21 cellular contexts compared by ENCODE assay signal in genomic region chr13:98263841-98264240, GRCh38.
DNase-seq lines count a peak whose midpoint lies in the region; ATAC-seq and TF ChIP-seq lines count a peak whose summit lies in the region.
"Had no signal": no experiment of that assay in that cellular context is flagged by ENCODE, and none has a peak within 500 bp of the region (broad histone marks: within the 10 kb centered on the region; RNA-seq: fewer than 3 reads in every experiment).

No MANE protein-coding gene starts in this region.

- no peak overlapping the region for H2BK15ac ChIP-seq in IMR-90 (ENCODE audit: low read depth, low read length)

- no peak overlapping the region for H2BK5ac ChIP-seq in IMR-90 (ENCODE audit: low read depth, low read length, poor library complexity, severe bottlenecking)

- no peak overlapping the region for H3K56ac ChIP-seq in IMR-90 (ENCODE audit: extremely low read depth, insufficient read depth, low read length)

- no peak overlapping the region for H3K18ac ChIP-seq in IMR-90 (ENCODE audit: low read depth, low read length)

- no peak overlapping the region for H2BK20ac ChIP-seq in IMR-90 (ENCODE audit: low read depth, low read length)

- H3K9ac ChIP-seq in IMR-90 (ENCODE audit: low read depth, low read length): no peak overlapping the region
- no peak overlapping the region for H3K9ac ChIP-seq in liver (ENCODE audit: low read depth in 1 of 2, low read length in 2 of 2)

- H3K36me3 ChIP-seq in IMR-90 (ENCODE audit: control insufficient read depth, insufficient read depth, low read length): peaks cover 2% of the 10 kb centered on the region; the same call in 1 of the 2 replicates
- H3K36me3 ChIP-seq in liver (ENCODE audit: control insufficient read depth in 4 of 4, insufficient read depth in 3 of 4, low read depth in 1 of 4, low read length in 3 of 4): no peaks in the 10 kb centered on the region
- H3K36me3 ChIP-seq: BE2C had no signal

- no peaks in the 10 kb centered on the region for H3K9me3 Mint-ChIP-seq in chondrocyte (ENCODE audit: low read depth)
- H3K9me3 Mint-ChIP-seq: CD8-positive, alpha-beta memory T cell; H9; IgD-negative memory B cell had no signal

- no peak overlapping the region for H3K4me3 Mint-ChIP-seq in chondrocyte (ENCODE audit: unreplicated experiment)
- H3K4me3 Mint-ChIP-seq: CD8-positive, alpha-beta memory T cell; H9; IgD-negative memory B cell had no signal

- peaks cover 48 to 87% of the 10 kb centered on the region in 2 experiments for H3K79me1 ChIP-seq in IMR-90 (ENCODE audit: low read depth in 1 of 2, low read length in 2 of 2)

- H3K4me3 ChIP-seq in IMR-90 (ENCODE audit: insufficient read depth, low read depth, low read length) (no peak overlapping the region), liver (ENCODE audit: low read depth in 1 of 3, low read length in 3 of 3) (no peak overlapping the region)

- in situ Hi-C loops in IMR-90 (cut with MboI; ENCODE audit: low sequenced_read_pairs): no loop called here

- H3K27me3 ChIP-seq in IMR-90 (ENCODE audit: control insufficient read depth, insufficient read depth, low read length): no peaks in the 10 kb centered on the region
- no peaks in the 10 kb centered on the region for H3K27me3 ChIP-seq in liver (ENCODE audit: control insufficient read depth in 4 of 4, insufficient read depth in 4 of 4, low read length in 3 of 4)
- H3K27me3 ChIP-seq: BE2C had no signal

- H4K8ac ChIP-seq in IMR-90 (ENCODE audit: low read depth in 2 of 2, low read length in 2 of 2): no peak overlapping the region

- H3K27me3 Mint-ChIP-seq in chondrocyte (ENCODE audit: low read depth): no peaks in the 10 kb centered on the region

- ATAC-seq in IMR-90 (ENCODE audit: low read depth): no peak
- no peak for ATAC-seq in GM19023 (IDR thresholded peaks at IDR 0.05; ENCODE audit: unreplicated experiment)
- ATAC-seq in HG02973 (IDR thresholded peaks at IDR 0.05; ENCODE audit: unreplicated experiment): no peak

- no peak overlapping the region for H2AFZ ChIP-seq in IMR-90 (replicated peaks; ENCODE audit: low read length, poor library complexity)

- no CpG with 5 or more reads among the region's 2 CpGs for WGBS in IMR-90 (ENCODE audit: extremely low coverage in 2 of 2, insufficient read length in 1 of 2), 2 experiments
- 38% methylated on average over 2 of the region's 2 CpGs for WGBS in liver

- CTCF ChIA-PET in IMR-90 (lab: Yijun Ruan, JAX): no interaction called here

- intact Hi-C loops in IMR-90 (cut with micrococcal nuclease): no loop called here

- H2AK5ac ChIP-seq in IMR-90 (ENCODE audit: low read depth, low read length): no peak overlapping the region

- peaks cover 53% of the 10 kb centered on the region for H4K20me1 ChIP-seq in IMR-90 (ENCODE audit: insufficient read depth, low read length)

- no peak overlapping the region for H3K23ac ChIP-seq in IMR-90 (ENCODE audit: low read depth, low read length)

- BruUV-seq in IMR-90 (replicated peaks; lab: Mats Ljungman, UMichigan): no TSS peak

- peak overlapping the region; percentile 54 for H3K27ac Mint-ChIP-seq in chondrocyte (ENCODE audit: unreplicated experiment)
- H3K27ac Mint-ChIP-seq: CD4-positive, CD25-positive, alpha-beta regulatory T cell; H9; IgD-negative memory B cell had no signal

- no peak overlapping the region for H3K4me2 ChIP-seq in IMR-90 (ENCODE audit: low read depth, low read length)

- TF ChIP-seq POLR2A in IMR-90 (IDR thresholded peaks at IDR 0.05; ENCODE audit: low read depth, low read length): no peak

- TF ChIP-seq RAD21 in IMR-90 (IDR thresholded peaks at IDR 0.05; ENCODE audit: low read length) (no peak), liver (IDR thresholded peaks at IDR 0.05) (peak in 1 of 2 donors; percentile 18)

- DNase-seq in IMR-90: no peak
- DNase-seq in chondrocyte (ENCODE audit: low spot score): no peak
- DNase-seq in renal cortical epithelial cell (ENCODE audit: low read depth): peak; percentile 75
- no peak for DNase-seq in GM19240 (ENCODE audit: insufficient read length, low spot score)
- DNase-seq in UCSD-AML1 (lab: John Stamatoyannopoulos, UW; ENCODE audit: unreplicated experiment): no peak
- DNase-seq: ACHN; BE2C; C1 segment of cervical spinal cord; CD4-positive, CD25-positive, alpha-beta regulatory T cell; CD8-positive, alpha-beta memory T cell; COR-L47; DMS153; DMS79; GDM1; H9; KBM-7 had no signal

- no peak overlapping the region for H4K91ac ChIP-seq in IMR-90 (ENCODE audit: insufficient read depth, low read depth, low read length)

- POLR2A ChIA-PET in IMR-90 (lab: Charles Lee; ENCODE audit: unreplicated experiment): no interaction called here

- H4K5ac ChIP-seq in IMR-90 (ENCODE audit: low read depth, low read length): no peak overlapping the region

- dilution Hi-C loops in IMR-90 (cut with HindIII; ENCODE audit: low sequenced_read_pairs, unreplicated experiment): no loop called here

- no peaks in the 10 kb centered on the region for H3K9me3 ChIP-seq in IMR-90 (ENCODE audit: control insufficient read depth, insufficient read depth, low read length)
- H3K9me3 ChIP-seq in liver (ENCODE audit: control insufficient read depth in 4 of 4, low read length in 3 of 4): no peaks in the 10 kb centered on the region
- H3K9me3 ChIP-seq: BE2C had no signal

- H2AK9ac ChIP-seq in IMR-90 (replicated peaks; ENCODE audit: low read depth, low read length, poor library complexity): no peak overlapping the region

- TF ChIP-seq CTCF in IMR-90 (conservative IDR thresholded peaks at IDR 0.05; ENCODE audit: low read depth, low read length): no peak
- TF ChIP-seq CTCF in chondrocyte (IDR thresholded peaks at IDR 0.05): no peak
- no peak for TF ChIP-seq CTCF in liver (IDR thresholded peaks at IDR 0.05; ENCODE audit: low read depth, low read length, missing input control)

- H3K4ac ChIP-seq in IMR-90 (ENCODE audit: low read depth, low read length): no peak overlapping the region

- H3K36me3 Mint-ChIP-seq in chondrocyte (ENCODE audit: low read depth): peaks cover 2% of the 10 kb centered on the region
- H3K36me3 Mint-ChIP-seq: CD4-positive, CD25-positive, alpha-beta regulatory T cell; CD8-positive, alpha-beta memory T cell; IgD-negative memory B cell had no signal

- H3K4me1 Mint-ChIP-seq in chondrocyte (ENCODE audit: low read depth): peaks cover 60% of the 10 kb centered on the region
- H3K4me1 Mint-ChIP-seq: CD4-positive, CD25-positive, alpha-beta regulatory T cell; CD8-positive, alpha-beta memory T cell; IgD-negative memory B cell had no signal

- H3K9me1 ChIP-seq in IMR-90 (ENCODE audit: insufficient read depth, low read length): peaks cover 35% of the 10 kb centered on the region

- peak overlapping the region; percentile 37; the same call in 1 of the 2 replicates for H2BK120ac ChIP-seq in IMR-90 (ENCODE audit: low read depth, low read length)

- H3K4me1 ChIP-seq in IMR-90 (ENCODE audit: control insufficient read depth, insufficient read depth, low read length): peaks cover 27% of the 10 kb centered on the region
- peaks cover 11 to 48% (median 31%) of the 10 kb centered on the region in 4 donors for H3K4me1 ChIP-seq in liver (ENCODE audit: control insufficient read depth in 4 of 4, insufficient read depth in 4 of 4, low read length in 3 of 4)

- H3K14ac ChIP-seq in IMR-90 (replicated peaks; ENCODE audit: low read depth, low read length): no peak overlapping the region

- H3K27ac ChIP-seq in IMR-90 (ENCODE audit: insufficient read depth, low read length) (no peak overlapping the region), liver (ENCODE audit: low read depth in 1 of 2, low read length in 2 of 2) (no peak overlapping the region)
- H3K27ac ChIP-seq: HL-60 had no signal

TF ChIP-seq in IMR-90, 13 proteins besides CTCF, POLR2A, EP300 and RAD21 (continues in another document):
- TF ChIP-seq, protein P1, sequence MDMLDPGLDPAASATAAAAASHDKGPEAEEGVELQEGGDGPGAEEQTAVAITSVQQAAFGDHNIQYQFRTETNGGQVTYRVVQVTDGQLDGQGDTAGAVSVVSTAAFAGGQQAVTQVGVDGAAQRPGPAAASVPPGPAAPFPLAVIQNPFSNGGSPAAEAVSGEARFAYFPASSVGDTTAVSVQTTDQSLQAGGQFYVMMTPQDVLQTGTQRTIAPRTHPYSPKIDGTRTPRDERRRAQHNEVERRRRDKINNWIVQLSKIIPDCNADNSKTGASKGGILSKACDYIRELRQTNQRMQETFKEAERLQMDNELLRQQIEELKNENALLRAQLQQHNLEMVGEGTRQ (IDR thresholded peaks at IDR 0.05; ENCODE audit: low read depth, low read length): no peak
- no peak for TF ChIP-seq SMC3 (IDR thresholded peaks at IDR 0.05; ENCODE audit: low read depth, low read length)
- TF ChIP-seq CHD1 (IDR thresholded peaks at IDR 0.05; ENCODE audit: low read depth, low read length): no peak
- TF ChIP-seq BHLHE40 (IDR thresholded peaks at IDR 0.05; ENCODE audit: low read depth, low read length): no peak

TF ChIP-seq in liver, 16 proteins besides CTCF, POLR2A, EP300 and RAD21 (continues in another document):
- no peak for TF ChIP-seq GABPA (IDR thresholded peaks at IDR 0.05 in 1 of 2, conservative IDR thresholded peaks at IDR 0.05 in 1 of 2)
- TF ChIP-seq ATF3 (IDR thresholded peaks at IDR 0.05): no peak
- TF ChIP-seq FOXA2 (IDR thresholded peaks at IDR 0.05): no peak
- TF ChIP-seq, protein P2, sequence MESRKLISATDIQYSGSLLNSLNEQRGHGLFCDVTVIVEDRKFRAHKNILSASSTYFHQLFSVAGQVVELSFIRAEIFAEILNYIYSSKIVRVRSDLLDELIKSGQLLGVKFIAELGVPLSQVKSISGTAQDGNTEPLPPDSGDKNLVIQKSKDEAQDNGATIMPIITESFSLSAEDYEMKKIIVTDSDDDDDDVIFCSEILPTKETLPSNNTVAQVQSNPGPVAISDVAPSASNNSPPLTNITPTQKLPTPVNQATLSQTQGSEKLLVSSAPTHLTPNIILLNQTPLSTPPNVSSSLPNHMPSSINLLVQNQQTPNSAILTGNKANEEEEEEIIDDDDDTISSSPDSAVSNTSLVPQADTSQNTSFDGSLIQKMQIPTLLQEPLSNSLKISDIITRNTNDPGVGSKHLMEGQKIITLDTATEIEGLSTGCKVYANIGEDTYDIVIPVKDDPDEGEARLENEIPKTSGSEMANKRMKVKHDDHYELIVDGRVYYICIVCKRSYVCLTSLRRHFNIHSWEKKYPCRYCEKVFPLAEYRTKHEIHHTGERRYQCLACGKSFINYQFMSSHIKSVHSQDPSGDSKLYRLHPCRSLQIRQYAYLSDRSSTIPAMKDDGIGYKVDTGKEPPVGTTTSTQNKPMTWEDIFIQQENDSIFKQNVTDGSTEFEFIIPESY (IDR thresholded peaks at IDR 0.05): no peak
- peak; percentile 64 to 71 for TF ChIP-seq RXRA (IDR thresholded peaks at IDR 0.05)
- TF ChIP-seq NR2F2 (IDR thresholded peaks at IDR 0.05): peak; percentile 90
- no peak for TF ChIP-seq EGR1 (IDR thresholded peaks at IDR 0.05; ENCODE audit: low read depth in 2 of 2)
- TF ChIP-seq HNF4G (IDR thresholded peaks at IDR 0.05): peak; percentile 28
- TF ChIP-seq SP1 (IDR thresholded peaks at IDR 0.05): peak; percentile 54
- peak; percentile 24 to 66 for TF ChIP-seq HNF4A (conservative IDR thresholded peaks at IDR 0.05)
